Comparison of ENCODE assay signal across 18 cellular contexts in genomic region chr5:55771175-55771655, GRCh38. TPM values are rescaled to one million over a fixed set of nuclear protein-coding genes. Genes with fewer than 3 reads are reported as not detected.
DNase-seq lines count a peak whose midpoint lies in the region; ATAC-seq and TF ChIP-seq lines count a peak whose summit lies in the region.
"Had no signal": no experiment of that assay in that cellular context is flagged by ENCODE, and none has a peak within 500 bp of the region (broad histone marks: within the 10 kb centered on the region; RNA-seq: fewer than 3 reads in every experiment).

No MANE protein-coding gene starts in this region.

- no peaks in the 10 kb centered on the region for H3K36me3 ChIP-seq in psoas muscle (ENCODE audit: insufficient read depth in 1 of 2, low read depth in 1 of 2)
- H3K36me3 ChIP-seq: vagina had no signal

- intact Hi-C loops in activated CD8-positive, alpha-beta T cell treated with anti-CD3 and anti-CD28 coated beads for 36 hours (cut with micrococcal nuclease), result no loop called here
- intact Hi-C loops in psoas muscle (cut with DNase I), result no loop called here

- no peak overlapping the region for H3K27ac Mint-ChIP-seq in activated CD8-positive, alpha-beta T cell treated with anti-CD3 and anti-CD28 coated beads for 36 hours
- H3K27ac Mint-ChIP-seq in activated CD8-positive, alpha-beta T cell treated with anti-CD3 and anti-CD28 coated beads, Interleukin-2, amount 10 ng/mL, durations not matched to agents 7 days and 5 days, result no peak overlapping the region
- H3K27ac Mint-ChIP-seq: activated naive CD4-positive, alpha-beta T cell treated with anti-CD3 and anti-CD28 coated beads, Interleukin-2, amount 50 U/mL, for 24 hours; memory B cell had no signal

- ATAC-seq in activated CD8-positive, alpha-beta T cell treated with anti-CD3 and anti-CD28 coated beads for 36 hours, result peak; percentile 88
- no peak for ATAC-seq in activated CD8-positive, alpha-beta T cell treated with anti-CD3 and anti-CD28 coated beads, Interleukin-2, amount 10 ng/mL, durations not matched to agents 7 days and 5 days
- ATAC-seq in GM21529 (IDR thresholded peaks at IDR 0.05; ENCODE audit: unreplicated experiment) (peak; percentile 79), HG03135 (IDR thresholded peaks at IDR 0.05; ENCODE audit: unreplicated experiment) (peak; percentile 66), psoas muscle (no peak)
- ATAC-seq: A549 had no signal

- peaks cover 5% of the 10 kb centered on the region for H3K4me1 ChIP-seq in psoas muscle
- H3K4me1 ChIP-seq: vagina had no signal

- CTCF ChIA-PET in activated CD8-positive, alpha-beta T cell treated with anti-CD3 and anti-CD28 coated beads for 36 hours (lab: Charles Lee), result no interaction called here
- CTCF ChIA-PET in activated CD8-positive, alpha-beta T cell treated with anti-CD3 and anti-CD28 coated beads, Interleukin-2, amount 10 ng/mL, durations not matched to agents 7 days and 5 days (lab: Charles Lee), result no interaction called here

- no peak overlapping the region for H3K4me3 ChIP-seq in fibroblast of mammary gland (ENCODE audit: control insufficient read depth, low read depth, low read length)
- H3K4me3 ChIP-seq in psoas muscle, result no peak overlapping the region
- H3K4me3 ChIP-seq: A549, vagina had no signal

- no peak for TF ChIP-seq CTCF in activated CD8-positive, alpha-beta T cell treated with anti-CD3 and anti-CD28 coated beads for 36 hours (IDR thresholded peaks at IDR 0.05)
- no peak for TF ChIP-seq CTCF in fibroblast of mammary gland (conservative IDR thresholded peaks at IDR 0.05; ENCODE audit: control insufficient read depth, insufficient read depth, low read depth, low read length)
- no peak for TF ChIP-seq CTCF in psoas muscle (IDR thresholded peaks at IDR 0.05)

- WGBS in psoas muscle, 3 donors, result 78 to 88% (median 82%) methylated on average over 2 of the region's 2 CpGs

- H3K27me3 Mint-ChIP-seq in activated CD8-positive, alpha-beta T cell treated with anti-CD3 and anti-CD28 coated beads for 36 hours, result peaks cover 4% of the 10 kb centered on the region
- H3K27me3 Mint-ChIP-seq in activated CD8-positive, alpha-beta T cell treated with anti-CD3 and anti-CD28 coated beads, Interleukin-2, amount 10 ng/mL, durations not matched to agents 7 days and 5 days (ENCODE audit: low read depth), result peaks cover 6% of the 10 kb centered on the region
- H3K27me3 Mint-ChIP-seq: activated naive CD4-positive, alpha-beta T cell treated with anti-CD3 and anti-CD28 coated beads, Interleukin-2, amount 50 U/mL, for 24 hours; memory B cell had no signal

- peaks cover 5% of the 10 kb centered on the region for H3K4me1 Mint-ChIP-seq in activated CD8-positive, alpha-beta T cell treated with anti-CD3 and anti-CD28 coated beads for 36 hours (ENCODE audit: low read depth)
- peaks cover 11% of the 10 kb centered on the region for H3K4me1 Mint-ChIP-seq in activated CD8-positive, alpha-beta T cell treated with anti-CD3 and anti-CD28 coated beads, Interleukin-2, amount 10 ng/mL, durations not matched to agents 7 days and 5 days (ENCODE audit: low read depth)
- H3K4me1 Mint-ChIP-seq: memory B cell had no signal

- no peak overlapping the region for H3K4me3 Mint-ChIP-seq in activated CD8-positive, alpha-beta T cell treated with anti-CD3 and anti-CD28 coated beads for 36 hours
- H3K4me3 Mint-ChIP-seq in activated CD8-positive, alpha-beta T cell treated with anti-CD3 and anti-CD28 coated beads, Interleukin-2, amount 10 ng/mL, durations not matched to agents 7 days and 5 days, result no peak overlapping the region
- H3K4me3 Mint-ChIP-seq: activated naive CD4-positive, alpha-beta T cell treated with anti-CD3 and anti-CD28 coated beads, Interleukin-2, amount 50 U/mL, for 24 hours; memory B cell had no signal

- H3K9me3 Mint-ChIP-seq in activated CD8-positive, alpha-beta T cell treated with anti-CD3 and anti-CD28 coated beads for 36 hours, result no peaks in the 10 kb centered on the region
- H3K9me3 Mint-ChIP-seq in activated CD8-positive, alpha-beta T cell treated with anti-CD3 and anti-CD28 coated beads, Interleukin-2, amount 10 ng/mL, durations not matched to agents 7 days and 5 days (ENCODE audit: insufficient read depth), result no peaks in the 10 kb centered on the region
- H3K9me3 Mint-ChIP-seq: activated naive CD4-positive, alpha-beta T cell treated with anti-CD3 and anti-CD28 coated beads, Interleukin-2, amount 50 U/mL, for 24 hours; memory B cell had no signal

- peaks cover 3% of the 10 kb centered on the region for H3K9me3 ChIP-seq in psoas muscle
- H3K9me3 ChIP-seq: A549, vagina had no signal

- no peak overlapping the region for H3K27ac ChIP-seq in psoas muscle
- H3K27ac ChIP-seq: A549, vagina had no signal

- H3K36me3 Mint-ChIP-seq in activated CD8-positive, alpha-beta T cell treated with anti-CD3 and anti-CD28 coated beads for 36 hours (ENCODE audit: low read depth), result no peaks in the 10 kb centered on the region
- peaks cover 4% of the 10 kb centered on the region for H3K36me3 Mint-ChIP-seq in activated CD8-positive, alpha-beta T cell treated with anti-CD3 and anti-CD28 coated beads, Interleukin-2, amount 10 ng/mL, durations not matched to agents 7 days and 5 days (ENCODE audit: low read depth)
- H3K36me3 Mint-ChIP-seq: activated naive CD4-positive, alpha-beta T cell treated with anti-CD3 and anti-CD28 coated beads, Interleukin-2, amount 50 U/mL, for 24 hours; memory B cell had no signal

- POLR2A ChIA-PET in activated CD8-positive, alpha-beta T cell treated with anti-CD3 and anti-CD28 coated beads for 36 hours (lab: Charles Lee), result no interaction called here
- POLR2A ChIA-PET in activated CD8-positive, alpha-beta T cell treated with anti-CD3 and anti-CD28 coated beads, Interleukin-2, amount 10 ng/mL, durations not matched to agents 7 days and 5 days (lab: Charles Lee), result no interaction called here

- no peak for DNase-seq in activated CD8-positive, alpha-beta T cell treated with anti-CD3 and anti-CD28 coated beads for 36 hours
- DNase-seq in activated CD8-positive, alpha-beta T cell treated with anti-CD3 and anti-CD28 coated beads, Interleukin-2, amount 10 ng/mL, durations not matched to agents 7 days and 5 days, result no peak
- DNase-seq in fibroblast of mammary gland (ENCODE audit: low read depth), result peak; percentile 2
- no peak for DNase-seq in retina
- DNase-seq in NK-92 treated with Interleukin-12 subunit alpha and Interleukin-12 subunit beta, amount 100 ng/mL, for 24 hours (lab: John Stamatoyannopoulos, UW), result no peak
- no peak for DNase-seq in psoas muscle
- DNase-seq: KBM-7; NCI-H2081; stimulated activated CD4-positive, alpha-beta T cell treated with anti-CD3 and anti-CD28 coated beads, Interleukin-12 subunit alpha, Interleukin-12 subunit beta, amount 100 ng/mL, for 4 hours; SW 1271 had no signal

- no peaks in the 10 kb centered on the region for H3K27me3 ChIP-seq in psoas muscle (ENCODE audit: insufficient read depth in 3 of 3, low read length in 2 of 3)
- H3K27me3 ChIP-seq: vagina had no signal

RNA-seq across cellular contexts. Expression of gene DDX4, which starts 33.4 kb away (rescaled TPM):
- total RNA-seq in activated CD8-positive, alpha-beta T cell treated with anti-CD3 and anti-CD28 coated beads for 36 hours, result not detected
- total RNA-seq in activated CD8-positive, alpha-beta T cell treated with anti-CD3 and anti-CD28 coated beads, Interleukin-2, amount 10 ng/mL, durations not matched to agents 7 days and 5 days, result under 1 TPM; 0.23 to 0.61 TPM
- under 1 TPM in 1 of 4 donors, not detected in 3; 0.18 TPM for total RNA-seq in psoas muscle
- polyA plus RNA-seq in psoas muscle, result under 1 TPM in 1 of 3 donors, not detected in 2; 0.03 TPM
- total RNA-seq: epithelial cell of proximal tubule, omental fat pad, vagina had no signal

RNA-seq across cellular contexts. Expression of gene SLC38A9, which starts 59.1 kb away (rescaled TPM):
- total RNA-seq in activated CD8-positive, alpha-beta T cell treated with anti-CD3 and anti-CD28 coated beads for 36 hours, result 10 to 100 TPM; 11.4 to 12.0 TPM
- total RNA-seq in activated CD8-positive, alpha-beta T cell treated with anti-CD3 and anti-CD28 coated beads, Interleukin-2, amount 10 ng/mL, durations not matched to agents 7 days and 5 days, result 10 to 100 TPM; 22.6 to 25.6 TPM
- 1 to 10 TPM; 4.8 to 7.2 (median 6.8) TPM for total RNA-seq in psoas muscle
- polyA plus RNA-seq in psoas muscle, result 1 to 10 TPM; 4.3 to 7.1 (median 5.5) TPM

Comparison
In these comparisons a context has a peak if more than half of its experiments do, and no peak if none do; other contexts are left out.
1. ATAC-seq: peak in activated CD8-positive, alpha-beta T cell treated with anti-CD3 and anti-CD28 coated beads for 36 hours (single experiment), GM21529 (single experiment) and HG03135 (single experiment); none in activated CD8-positive, alpha-beta T cell treated with anti-CD3 and anti-CD28 coated beads, Interleukin-2, amount 10 ng/mL, durations not matched to agents 7 days and 5 days (single experiment) and psoas muscle (0 of 4).